12 cellular contexts compared by ENCODE assay signal in the genomic region with DNA sequence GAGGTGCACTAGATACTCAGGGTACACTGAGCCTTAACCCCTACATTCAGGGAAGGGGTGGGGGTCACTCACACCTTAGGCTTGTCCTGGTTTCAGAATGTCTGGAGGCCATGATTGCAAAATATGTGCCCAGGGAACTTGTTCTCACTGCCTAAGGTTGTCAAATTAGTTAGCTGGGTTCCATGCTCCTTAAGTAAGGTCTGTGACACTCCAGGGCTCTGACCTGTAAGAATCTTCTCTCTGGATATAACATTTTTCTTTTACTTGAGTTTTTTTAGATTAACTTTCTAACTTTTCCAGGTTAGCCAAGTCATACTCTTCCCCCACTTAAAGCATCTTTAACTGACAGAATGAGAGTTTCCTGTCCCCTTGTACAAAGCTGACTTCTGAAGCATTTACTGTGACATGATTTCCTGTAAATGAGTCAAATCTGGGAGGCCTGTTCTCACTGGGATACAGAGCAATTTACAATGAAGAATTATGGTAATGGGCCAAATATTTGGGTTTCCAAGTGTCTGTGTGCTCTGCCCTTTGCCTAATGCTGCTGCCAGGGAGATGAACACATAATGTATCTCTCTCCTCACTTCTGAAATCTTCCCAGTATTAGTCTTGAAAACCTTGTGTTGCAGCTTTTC.
A peak's percentile ranks its signal among the peaks of the same experiment; 100 is the strongest.
DNase-seq lines count a peak whose midpoint lies in the region; ATAC-seq and TF ChIP-seq lines count a peak whose summit lies in the region.
"Had no signal": no experiment of that assay in that cellular context is flagged by ENCODE, and none has a peak within 500 bp of the region (broad histone marks: within the 10 kb centered on the region; RNA-seq: fewer than 3 reads in every experiment).

No MANE protein-coding gene starts in this region.

- H3K9ac ChIP-seq in OCI-LY3 (ENCODE audit: low read length) (no peak overlapping the region), smooth muscle cell (ENCODE audit: low read depth) (no peak overlapping the region)

- H2AFZ ChIP-seq in OCI-LY3 (ENCODE audit: low read depth, low read length) (peak overlapping the region; percentile 33; the same call in 1 of the 2 replicates), smooth muscle cell (ENCODE audit: low read depth) (peak overlapping the region; percentile 66)

- H4K20me1 ChIP-seq in OCI-LY3 (ENCODE audit: insufficient read depth, low read length) (no peaks in the 10 kb centered on the region), smooth muscle cell (ENCODE audit: low read depth) (no peaks in the 10 kb centered on the region)

- H3K4me1 Mint-ChIP-seq in mesothelial cell of epicardium = peaks cover 19% of the 10 kb centered on the region

- H3K4me3 ChIP-seq in OCI-LY3 (ENCODE audit: low read length) (no peak overlapping the region), smooth muscle cell (no peak overlapping the region)
- H3K4me3 ChIP-seq: lower lobe of right lung, tibial nerve had no signal

- H3K4me1 ChIP-seq in OCI-LY3 (ENCODE audit: low read length) (peaks cover 7% of the 10 kb centered on the region), smooth muscle cell (ENCODE audit: low read depth) (peaks cover 4% of the 10 kb centered on the region)
- H3K4me1 ChIP-seq: lower lobe of right lung had no signal

- no peaks in the 10 kb centered on the region for H3K9me3 ChIP-seq in OCI-LY3 (ENCODE audit: insufficient read depth, low read length)
- H3K9me3 ChIP-seq in smooth muscle cell (replicated peaks; ENCODE audit: low read depth) = no peaks in the 10 kb centered on the region
- H3K9me3 ChIP-seq: lower lobe of right lung, tibial nerve had no signal

- no peak for TF ChIP-seq CTCF in OCI-LY3 (IDR thresholded peaks at IDR 0.05; ENCODE audit: low read depth, low read length)
- TF ChIP-seq CTCF in smooth muscle cell (IDR thresholded peaks at IDR 0.05; ENCODE audit: borderline replicate concordance, insufficient read depth, poor library complexity, severe bottlenecking) = no peak
- TF ChIP-seq CTCF in mesothelial cell of epicardium (IDR thresholded peaks at IDR 0.05; ENCODE audit: unreplicated experiment) = no peak

- H3K79me2 ChIP-seq in OCI-LY3 (ENCODE audit: low read length) (no peaks in the 10 kb centered on the region), smooth muscle cell (ENCODE audit: low read depth) (no peaks in the 10 kb centered on the region)

- peaks cover 9% of the 10 kb centered on the region for H3F3A ChIP-seq in smooth muscle cell (ENCODE audit: low read depth)

- DNase-seq in fibroblast of the conjunctiva (ENCODE audit: low read depth) = peak; percentile 4
- no peak for DNase-seq in smooth muscle cell (lab: John Stamatoyannopoulos, UW; ENCODE audit: unreplicated experiment)
- DNase-seq in NCI-H2107 (lab: John Stamatoyannopoulos, UW) = no peak
- DNase-seq in mesothelial cell of epicardium (ENCODE audit: low spot score in 2 of 2, unreplicated experiment in 2 of 2) = no peak
- no peak for DNase-seq in SIG-M5 treated with dmso at 0.1 percent for 504 hours (lab: John Stamatoyannopoulos, UW; ENCODE audit: unreplicated experiment)
- DNase-seq: effector CD4-positive, alpha-beta T cell; lower lobe of right lung; NCI-H1694 treated with DMSO at 0.1 percent for 48 hours had no signal

- ATAC-seq in GM19351 (IDR thresholded peaks at IDR 0.05; ENCODE audit: unreplicated experiment) (peak; percentile 62), GM21515 (IDR thresholded peaks at IDR 0.05; ENCODE audit: unreplicated experiment) (no peak)
- ATAC-seq: lower lobe of right lung had no signal

- no peak overlapping the region for H3K4me3 Mint-ChIP-seq in mesothelial cell of epicardium

- no peaks in the 10 kb centered on the region for H3K9me3 Mint-ChIP-seq in mesothelial cell of epicardium

- H3K27me3 ChIP-seq in OCI-LY3 (ENCODE audit: low read depth, low read length) = no peaks in the 10 kb centered on the region
- no peaks in the 10 kb centered on the region for H3K27me3 ChIP-seq in smooth muscle cell (ENCODE audit: low read depth)
- H3K27me3 ChIP-seq: tibial nerve had no signal

- H3K4me2 ChIP-seq in OCI-LY3 (ENCODE audit: low read length) (no peak overlapping the region), smooth muscle cell (peak overlapping the region; percentile 58)

- H3K27me3 Mint-ChIP-seq in mesothelial cell of epicardium (ENCODE audit: low read depth) = peaks cover 18% of the 10 kb centered on the region

- peaks cover 17% of the 10 kb centered on the region for H3K36me3 Mint-ChIP-seq in mesothelial cell of epicardium

- H3K27ac ChIP-seq in OCI-LY3 (ENCODE audit: low read length) = no peak overlapping the region
- peak overlapping the region; percentile 41 for H3K27ac ChIP-seq in smooth muscle cell (ENCODE audit: low read depth)
- H3K27ac ChIP-seq: lower lobe of right lung had no signal

- no peak overlapping the region for H3K27ac Mint-ChIP-seq in mesothelial cell of epicardium

- no peaks in the 10 kb centered on the region for H3K36me3 ChIP-seq in OCI-LY3 (replicated peaks; ENCODE audit: low read depth, low read length)
- H3K36me3 ChIP-seq in smooth muscle cell (ENCODE audit: low read depth) = no peaks in the 10 kb centered on the region
